1 cellular context compared by ENCODE assay signal in the genomic region with DNA sequence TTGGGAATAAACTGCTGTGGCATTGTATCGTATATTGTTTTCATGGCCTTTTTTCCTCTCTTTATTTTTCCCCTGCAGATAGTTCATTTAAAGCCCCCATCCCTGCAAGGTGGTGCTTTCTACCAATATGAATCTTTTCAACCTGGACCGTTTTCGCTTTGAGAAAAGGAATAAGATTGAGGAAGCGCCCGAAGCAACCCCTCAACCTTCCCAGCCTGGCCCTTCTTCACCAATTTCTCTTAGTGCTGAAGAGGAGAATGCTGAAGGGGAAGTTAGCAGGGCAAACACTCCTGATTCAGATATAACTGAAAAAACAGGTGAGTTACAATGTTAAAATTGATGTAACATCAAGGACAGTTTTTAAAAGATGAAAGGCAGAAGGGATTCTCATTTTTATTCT.
TF ChIP-seq lines count a peak whose summit lies in the region.

No MANE protein-coding gene starts in this region.

TF ChIP-seq in IMR-90, 13 proteins besides CTCF, POLR2A, EP300 and RAD21 (continued from another document):
- TF ChIP-seq MAFK (IDR thresholded peaks at IDR 0.05; ENCODE audit: low read depth, low read length), result no peak
- TF ChIP-seq, protein P1, sequence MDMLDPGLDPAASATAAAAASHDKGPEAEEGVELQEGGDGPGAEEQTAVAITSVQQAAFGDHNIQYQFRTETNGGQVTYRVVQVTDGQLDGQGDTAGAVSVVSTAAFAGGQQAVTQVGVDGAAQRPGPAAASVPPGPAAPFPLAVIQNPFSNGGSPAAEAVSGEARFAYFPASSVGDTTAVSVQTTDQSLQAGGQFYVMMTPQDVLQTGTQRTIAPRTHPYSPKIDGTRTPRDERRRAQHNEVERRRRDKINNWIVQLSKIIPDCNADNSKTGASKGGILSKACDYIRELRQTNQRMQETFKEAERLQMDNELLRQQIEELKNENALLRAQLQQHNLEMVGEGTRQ (IDR thresholded peaks at IDR 0.05; ENCODE audit: low read depth, low read length), result no peak
